In the genomic region with DNA sequence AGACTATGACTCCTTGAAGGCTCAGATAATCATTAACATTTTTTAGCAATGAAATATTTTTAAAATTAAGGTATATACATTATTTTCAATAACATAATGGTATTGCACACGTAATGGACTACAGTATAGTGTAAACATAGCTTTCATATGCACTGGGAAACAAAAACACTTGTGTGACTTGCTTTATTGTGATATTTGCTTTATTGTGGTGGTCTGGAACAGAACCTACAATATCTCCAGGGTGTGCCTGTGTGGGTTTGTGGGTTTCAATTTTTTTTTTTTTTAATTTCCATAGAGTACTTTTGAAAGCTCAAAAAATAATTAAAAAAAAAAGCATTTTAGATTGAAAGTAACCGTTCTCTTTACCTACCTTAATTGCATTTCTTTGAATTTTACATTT, we compare ENCODE assay signal across 20 cellular contexts. TPM values are rescaled to one million over a fixed set of nuclear protein-coding genes. Genes with fewer than 3 reads are reported as not detected.
DNase-seq lines count a peak whose midpoint lies in the region; ATAC-seq and TF ChIP-seq lines count a peak whose summit lies in the region.
"Had no signal": no experiment of that assay in that cellular context is flagged by ENCODE, and none has a peak within 500 bp of the region (broad histone marks: within the 10 kb centered on the region; RNA-seq: fewer than 3 reads in every experiment).

No MANE protein-coding gene starts in this region.

- H3K27ac Mint-ChIP-seq in activated CD4-positive, alpha-beta T cell treated with anti-CD3 and anti-CD28 coated beads, Interleukin-2, amount 10 ng/mL, durations not matched to agents 24 days and 14 days, result peak overlapping the region; percentile 71
- peak overlapping the region; percentile 86 for H3K27ac Mint-ChIP-seq in activated naive CD8-positive, alpha-beta T cell
- H3K27ac Mint-ChIP-seq in activated naive CD8-positive, alpha-beta T cell treated with anti-CD3 and anti-CD28 coated beads, Interleukin-2, amount 50 U/mL, for 24 hours, result no peak overlapping the region
- no peak overlapping the region for H3K27ac Mint-ChIP-seq in activated T-helper 17 cell treated with anti-CD3 and anti-CD28 coated beads, Interleukin-2, amount 50 U/mL, for 72 hours

- TF ChIP-seq CTCF in BE2C (IDR thresholded peaks at IDR 0.05; ENCODE audit: low read depth, low read length), result no peak

- peaks cover 16% of the 10 kb centered on the region for H3K9me3 Mint-ChIP-seq in activated CD4-positive, alpha-beta T cell treated with anti-CD3 and anti-CD28 coated beads, Interleukin-2, amount 10 ng/mL, durations not matched to agents 24 days and 14 days
- peaks cover 9% of the 10 kb centered on the region for H3K9me3 Mint-ChIP-seq in activated naive CD8-positive, alpha-beta T cell (ENCODE audit: low read depth)
- H3K9me3 Mint-ChIP-seq in activated naive CD8-positive, alpha-beta T cell treated with anti-CD3 and anti-CD28 coated beads, Interleukin-2, amount 50 U/mL, for 24 hours, result peaks cover 7% of the 10 kb centered on the region
- H3K9me3 Mint-ChIP-seq in activated T-helper 17 cell treated with anti-CD3 and anti-CD28 coated beads, Interleukin-2, amount 50 U/mL, for 72 hours, result peaks cover 5% of the 10 kb centered on the region

- peaks cover 89% of the 10 kb centered on the region for H3K36me3 Mint-ChIP-seq in activated CD4-positive, alpha-beta T cell treated with anti-CD3 and anti-CD28 coated beads, Interleukin-2, amount 10 ng/mL, durations not matched to agents 24 days and 14 days (ENCODE audit: low read depth)
- peaks cover 49% of the 10 kb centered on the region for H3K36me3 Mint-ChIP-seq in activated naive CD8-positive, alpha-beta T cell
- peaks cover 73% of the 10 kb centered on the region for H3K36me3 Mint-ChIP-seq in activated naive CD8-positive, alpha-beta T cell treated with anti-CD3 and anti-CD28 coated beads, Interleukin-2, amount 50 U/mL, for 24 hours (ENCODE audit: low read depth)
- H3K36me3 Mint-ChIP-seq in activated T-helper 17 cell treated with anti-CD3 and anti-CD28 coated beads, Interleukin-2, amount 50 U/mL, for 72 hours (ENCODE audit: low read depth), result peaks cover 100% of the 10 kb centered on the region

- H3K36me3 ChIP-seq in BE2C, result no peaks in the 10 kb centered on the region

- no peaks in the 10 kb centered on the region for H3K4me1 ChIP-seq in BE2C

- peaks cover 3% of the 10 kb centered on the region; the same call in 1 of the 2 replicates for H3K9me3 ChIP-seq in BE2C

- no peak overlapping the region for H3K4me3 ChIP-seq in BE2C (ENCODE audit: low read depth, low read length)

- H3K4me3 Mint-ChIP-seq in activated CD4-positive, alpha-beta T cell treated with anti-CD3 and anti-CD28 coated beads, Interleukin-2, amount 10 ng/mL, durations not matched to agents 24 days and 14 days, result no peak overlapping the region
- H3K4me3 Mint-ChIP-seq in activated naive CD8-positive, alpha-beta T cell, result peak overlapping the region; percentile 67
- no peak overlapping the region for H3K4me3 Mint-ChIP-seq in activated naive CD8-positive, alpha-beta T cell treated with anti-CD3 and anti-CD28 coated beads, Interleukin-2, amount 50 U/mL, for 24 hours
- peak overlapping the region; percentile 75 for H3K4me3 Mint-ChIP-seq in activated T-helper 17 cell treated with anti-CD3 and anti-CD28 coated beads, Interleukin-2, amount 50 U/mL, for 72 hours

- no peak for ATAC-seq in activated naive CD8-positive, alpha-beta T cell treated with anti-CD3 and anti-CD28 coated beads, Interleukin-2, amount 50 U/mL, for 24 hours
- no peak for ATAC-seq in activated T-helper 17 cell treated with anti-CD3 and anti-CD28 coated beads, Interleukin-2, amount 50 U/mL, for 72 hours (replicated peaks)

- intact Hi-C loops in activated CD4-positive, alpha-beta T cell treated with anti-CD3 and anti-CD28 coated beads, Interleukin-2, amount 10 ng/mL, durations not matched to agents 24 days and 14 days (cut with micrococcal nuclease), result no loop called here

- H3K27me3 ChIP-seq in BE2C, result no peaks in the 10 kb centered on the region

- H3K4me1 Mint-ChIP-seq in activated CD4-positive, alpha-beta T cell treated with anti-CD3 and anti-CD28 coated beads, Interleukin-2, amount 10 ng/mL, durations not matched to agents 24 days and 14 days, result peaks cover 58% of the 10 kb centered on the region
- peaks cover 94% of the 10 kb centered on the region for H3K4me1 Mint-ChIP-seq in activated naive CD8-positive, alpha-beta T cell (ENCODE audit: low read depth)
- H3K4me1 Mint-ChIP-seq in activated naive CD8-positive, alpha-beta T cell treated with anti-CD3 and anti-CD28 coated beads, Interleukin-2, amount 50 U/mL, for 24 hours, result peaks cover 93% of the 10 kb centered on the region
- peaks cover 70% of the 10 kb centered on the region for H3K4me1 Mint-ChIP-seq in activated T-helper 17 cell treated with anti-CD3 and anti-CD28 coated beads, Interleukin-2, amount 50 U/mL, for 72 hours

- no peaks in the 10 kb centered on the region for H3K27me3 Mint-ChIP-seq in activated CD4-positive, alpha-beta T cell treated with anti-CD3 and anti-CD28 coated beads, Interleukin-2, amount 10 ng/mL, durations not matched to agents 24 days and 14 days
- H3K27me3 Mint-ChIP-seq in activated naive CD8-positive, alpha-beta T cell, result no peaks in the 10 kb centered on the region
- H3K27me3 Mint-ChIP-seq in activated naive CD8-positive, alpha-beta T cell treated with anti-CD3 and anti-CD28 coated beads, Interleukin-2, amount 50 U/mL, for 24 hours, result no peaks in the 10 kb centered on the region
- H3K27me3 Mint-ChIP-seq in activated T-helper 17 cell treated with anti-CD3 and anti-CD28 coated beads, Interleukin-2, amount 50 U/mL, for 72 hours, result no peaks in the 10 kb centered on the region

- DNase-seq in activated CD4-positive, alpha-beta T cell treated with anti-CD3 and anti-CD28 coated beads, Interleukin-2, amount 10 ng/mL, durations not matched to agents 24 days and 14 days, result no peak
- DNase-seq in activated CD4-positive, alpha-beta T cell treated with anti-CD3 and anti-CD28 coated beads for 48 hours, result no peak
- DNase-seq in activated naive CD8-positive, alpha-beta T cell treated with anti-CD3 and anti-CD28 coated beads, Interleukin-2, amount 50 U/mL, for 24 hours, result no peak
- DNase-seq in BE2C (no peak), NCI-H1105 (lab: John Stamatoyannopoulos, UW) (no peak)
- DNase-seq: 8988T; C1 segment of cervical spinal cord; COR-L47; DMS79; KG1; NCI-H1092; NCI-H1436 treated with DMSO at 0.1 percent for 48 hours; NCI-H1930; NCI-H226; NCI-H510A treated with DMSO at 0.1 percent for 48 hours; NCI-H748 treated with DMSO at 0.1 percent for 48 hours; NK-92 treated with Interleukin-12 subunit alpha and Interleukin-12 subunit beta, amount 100 ng/mL, for 24 hours; SHP77 treated with DMSO at 0.1 percent for 48 hours had no signal

RNA-seq across cellular contexts. Expression of gene CYLD, which starts 25.3 kb away (rescaled TPM):
- 178 TPM in 2 replicates for total RNA-seq in activated CD4-positive, alpha-beta T cell treated with anti-CD3 and anti-CD28 coated beads, Interleukin-2, amount 10 ng/mL, durations not matched to agents 24 days and 14 days
- 100 to 1,000 TPM; 112 to 130 TPM for total RNA-seq in activated T-helper 17 cell treated with anti-CD3 and anti-CD28 coated beads, Interleukin-2, amount 50 U/mL, for 72 hours
- 13.3 TPM for polyA plus RNA-seq in BE2C (2012; ENCODE audit: insufficient read depth, insufficient read length, low read depth)

Comparison
In these comparisons a context has a peak if more than half of its experiments do, and no peak if none do; other contexts are left out.
1. H3K27ac Mint-ChIP-seq: peak in activated CD4-positive, alpha-beta T cell treated with anti-CD3 and anti-CD28 coated beads, Interleukin-2, amount 10 ng/mL, durations not matched to agents 24 days and 14 days (single experiment) and activated naive CD8-positive, alpha-beta T cell (single experiment); none in activated naive CD8-positive, alpha-beta T cell treated with anti-CD3 and anti-CD28 coated beads, Interleukin-2, amount 50 U/mL, for 24 hours (single experiment) and activated T-helper 17 cell treated with anti-CD3 and anti-CD28 coated beads, Interleukin-2, amount 50 U/mL, for 72 hours (single experiment).
2. H3K4me3 Mint-ChIP-seq: peak in activated naive CD8-positive, alpha-beta T cell (single experiment) and activated T-helper 17 cell treated with anti-CD3 and anti-CD28 coated beads, Interleukin-2, amount 50 U/mL, for 72 hours (single experiment); none in activated CD4-positive, alpha-beta T cell treated with anti-CD3 and anti-CD28 coated beads, Interleukin-2, amount 10 ng/mL, durations not matched to agents 24 days and 14 days (single experiment) and activated naive CD8-positive, alpha-beta T cell treated with anti-CD3 and anti-CD28 coated beads, Interleukin-2, amount 50 U/mL, for 24 hours (single experiment).